ENCODE assay signal across 14 cellular contexts in the genomic region with DNA sequence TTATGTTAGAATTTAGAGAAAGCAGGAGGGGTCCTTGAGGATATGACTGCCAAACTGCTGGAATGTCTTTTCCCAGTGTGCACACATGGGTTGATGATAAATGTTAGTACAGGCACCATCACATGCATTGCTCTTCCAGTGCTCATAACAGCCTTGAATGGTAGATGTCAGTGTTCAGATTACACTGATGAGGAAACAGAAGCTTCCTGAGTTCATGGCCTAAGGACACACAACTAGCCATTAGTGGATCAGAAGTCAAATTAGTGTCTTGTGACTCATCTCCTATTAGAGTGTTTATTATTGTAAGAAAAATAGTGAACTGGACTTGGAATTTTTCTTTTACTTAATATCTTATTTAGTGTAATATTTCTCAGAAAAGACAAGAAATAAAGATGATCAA.
A peak's percentile ranks its signal among the peaks of the same experiment; 100 is the strongest.
DNase-seq lines count a peak whose midpoint lies in the region; ATAC-seq, FAIRE-seq and TF ChIP-seq lines count a peak whose summit lies in the region.
"Had no signal": no experiment of that assay in that cellular context is flagged by ENCODE, and none has a peak within 500 bp of the region (broad histone marks: within the 10 kb centered on the region; RNA-seq: fewer than 3 reads in every experiment).

No MANE protein-coding gene starts in this region.

- FAIRE-seq in GM12891 (lab: Jason Lieb, UNC): no peak

- H3K4me3 ChIP-seq in right lobe of liver: no peak overlapping the region
- H3K4me3 ChIP-seq in WERI-Rb-1 (ENCODE audit: low read depth, low read length): no peak overlapping the region

- peak; percentile 55 to 93 (median 89) for ATAC-seq in right lobe of liver
- ATAC-seq: stimulated activated effector memory CD8-positive, alpha-beta T cell treated with anti-CD3 and anti-CD28 coated beads, Interleukin-12 subunit alpha, Interleukin-12 subunit beta, amount 100 ng/mL, for 72 hours had no signal

- TF ChIP-seq CTCF in right lobe of liver (IDR thresholded peaks at IDR 0.05) (no peak), WERI-Rb-1 (IDR thresholded peaks at IDR 0.05; ENCODE audit: low read depth, low read length) (no peak)

- no peaks in the 10 kb centered on the region for H3K4me1 ChIP-seq in right lobe of liver

- no peak overlapping the region for H3K27ac ChIP-seq in right lobe of liver
- H3K27ac ChIP-seq in WERI-Rb-1: no peak overlapping the region
- H3K27ac ChIP-seq: C4-2B had no signal

- intact Hi-C loops in right lobe of liver (cut with DNase I): no loop called here

- DNase-seq in COLO829 (ENCODE audit: low spot score): peak; percentile 71
- peak; percentile 29 for DNase-seq in OCI-M1 (lab: John Stamatoyannopoulos, UW)
- DNase-seq in dermis blood vessel endothelial cell: peak; percentile 99
- no peak for DNase-seq in right lobe of liver
- DNase-seq in NCI-H82 (lab: John Stamatoyannopoulos, UW): no peak
- no peak for DNase-seq in NCI-H187 (lab: John Stamatoyannopoulos, UW)
- DNase-seq in WERI-Rb-1: no peak
- DNase-seq in GM12891 (ENCODE audit: insufficient read length, low spot score): no peak
- DNase-seq: activated CD8-positive, alpha-beta memory T cell treated with anti-CD3 and anti-CD28 coated beads, Interleukin-2, amount 50 U/mL, for 4 hours; naive B cell; NCI-H1092 treated with DMSO at 0.1 percent for 48 hours; T1000 had no signal

- H3K9me3 ChIP-seq in right lobe of liver (no peaks in the 10 kb centered on the region), WERI-Rb-1 (ENCODE audit: severe bottlenecking) (no peaks in the 10 kb centered on the region)

- H3K36me3 ChIP-seq in right lobe of liver: no peaks in the 10 kb centered on the region
- no peaks in the 10 kb centered on the region for H3K36me3 ChIP-seq in WERI-Rb-1

- TF ChIP-seq POLR2A in right lobe of liver (IDR thresholded peaks at IDR 0.05) (no peak), GM12891 (IDR thresholded peaks at IDR 0.05; ENCODE audit: low read depth, low read length) (no peak)

- H3K27me3 ChIP-seq in right lobe of liver (no peaks in the 10 kb centered on the region), WERI-Rb-1 (ENCODE audit: insufficient read depth, low read depth, severe bottlenecking) (no peaks in the 10 kb centered on the region)

TF ChIP-seq in GM12891, 5 proteins besides CTCF, POLR2A, EP300 and RAD21:
- no peak for TF ChIP-seq POLR2AphosphoS5 (IDR thresholded peaks at IDR 0.05; ENCODE audit: low read depth, low read length)
- TF ChIP-seq SPI1 (IDR thresholded peaks at IDR 0.05; ENCODE audit: low read depth, low read length): no peak
- TF ChIP-seq PAX5 (IDR thresholded peaks at IDR 0.05; ENCODE audit: insufficient read depth, low read length, severe bottlenecking): no peak
- TF ChIP-seq TAF1 (IDR thresholded peaks at IDR 0.05; ENCODE audit: low read depth, low read length): no peak
- TF ChIP-seq POU2F2 (IDR thresholded peaks at IDR 0.05; ENCODE audit: low read depth, low read length): no peak
TF ChIP-seq in GM12891: peak in this region for 0.

Comparison
In these comparisons a context has a peak if more than half of its experiments do, and no peak if none do; other contexts are left out.
1. DNase-seq: peak in COLO829 (single experiment), OCI-M1 (single experiment) and dermis blood vessel endothelial cell (single experiment); none in right lobe of liver (0 of 3), NCI-H82 (single experiment), NCI-H187 (0 of 2), WERI-Rb-1 (single experiment) and GM12891 (single experiment).